ENCODE assay signal across 1 cellular context in the genomic region with DNA sequence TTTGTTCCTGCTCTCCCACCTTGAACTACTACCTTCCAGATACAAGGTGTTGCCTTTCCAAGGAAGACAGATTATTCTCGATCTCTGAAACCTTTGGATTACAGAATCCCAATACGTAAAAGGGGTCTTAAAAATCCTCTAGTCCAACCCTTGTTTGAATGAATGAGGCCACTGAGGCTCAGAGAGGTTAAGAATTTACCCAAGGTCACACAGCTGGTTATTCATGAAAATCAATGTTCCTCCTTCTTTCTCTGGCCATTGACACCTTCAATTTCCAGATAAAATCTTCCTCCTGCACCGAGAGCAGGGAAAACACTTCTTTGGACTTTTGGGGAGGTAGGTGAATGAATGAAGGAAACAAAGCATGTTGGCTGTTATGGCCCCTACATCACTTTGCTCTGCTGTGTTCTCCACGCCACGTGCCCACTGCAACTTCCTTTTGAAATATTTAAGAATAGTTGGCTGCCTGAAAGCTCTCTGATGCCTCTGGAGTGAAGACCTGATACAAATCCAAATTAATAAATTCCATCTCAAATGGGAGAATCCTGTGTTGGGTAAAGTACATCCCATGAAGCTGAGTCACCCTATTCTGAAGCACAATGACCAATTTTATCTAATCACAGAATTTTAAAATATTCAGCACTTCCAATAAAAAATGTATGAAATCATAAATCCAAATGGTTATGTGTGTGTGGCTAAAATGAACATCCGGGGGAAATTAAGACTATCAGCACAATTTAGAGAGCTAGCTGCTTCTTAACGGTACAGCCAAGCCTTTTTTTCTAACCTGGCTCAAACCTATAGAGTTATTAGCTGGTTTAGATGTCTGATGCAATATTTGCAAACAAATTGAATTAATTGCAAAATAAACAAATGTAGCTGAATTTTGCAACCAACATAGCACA.
TF ChIP-seq lines count a peak whose summit lies in the region.

No MANE protein-coding gene starts in this region.

TF ChIP-seq in GM12878, 131 proteins besides CTCF, POLR2A, EP300 and RAD21:
- TF ChIP-seq CHD4 (IDR thresholded peaks at IDR 0.05) (no peak), SMAD1 (IDR thresholded peaks at IDR 0.05; ENCODE audit: low read depth, partially characterized antibody) (no peak), MTA2 (IDR thresholded peaks at IDR 0.05; ENCODE audit: low read depth) (no peak), ZNF274 (IDR thresholded peaks at IDR 0.05; ENCODE audit: insufficient read depth, insufficient read length) (no peak), SMARCA5 (IDR thresholded peaks at IDR 0.05) (0 out of 2 replicates have a peak, but pooled peaks have one; percentile 33), PAX5 (IDR thresholded peaks at IDR 0.05; ENCODE audit: borderline replicate concordance, low read depth, low read length) (no peak), MEF2A (IDR thresholded peaks at IDR 0.05; ENCODE audit: insufficient read depth, low read depth, low read length) (no peak), TCF7 (IDR thresholded peaks at IDR 0.05; ENCODE audit: borderline replicate concordance) (no peak), SUPT20H (IDR thresholded peaks at IDR 0.05; ENCODE audit: borderline replicate concordance, control insufficient read depth, low read depth, low read length) (no peak), HDAC2 (IDR thresholded peaks at IDR 0.05) (no peak), SMAD5 (IDR thresholded peaks at IDR 0.05; ENCODE audit: low read depth) (no peak), SREBF2 (IDR thresholded peaks at IDR 0.05; ENCODE audit: low read length) (no peak), ATF7 (IDR thresholded peaks at IDR 0.05; ENCODE audit: low read depth) (no peak), KAT2A (conservative IDR thresholded peaks at IDR 0.05; ENCODE audit: control insufficient read depth, low read depth, low read length) (no peak), BCL11A (IDR thresholded peaks at IDR 0.05; ENCODE audit: low read depth, low read length) (no peak), FOS (IDR thresholded peaks at IDR 0.05; ENCODE audit: borderline replicate concordance, extremely low read depth, insufficient read length) (no peak), ZBED1 (IDR thresholded peaks at IDR 0.05; ENCODE audit: borderline replicate concordance) (no peak), BACH1 (IDR thresholded peaks at IDR 0.05; ENCODE audit: borderline replicate concordance) (no peak), SREBF1 (IDR thresholded peaks at IDR 0.05; ENCODE audit: low read length) (no peak), ZNF24 (IDR thresholded peaks at IDR 0.05) (peak; percentile 47; the same call in 1 of the 2 replicates), ZNF217 (IDR thresholded peaks at IDR 0.05) (peak; percentile 38; the same call in 1 of the 2 replicates), SIN3A (IDR thresholded peaks at IDR 0.05; ENCODE audit: low read depth, low read length) (no peak)
- TF ChIP-seq, protein P1, sequence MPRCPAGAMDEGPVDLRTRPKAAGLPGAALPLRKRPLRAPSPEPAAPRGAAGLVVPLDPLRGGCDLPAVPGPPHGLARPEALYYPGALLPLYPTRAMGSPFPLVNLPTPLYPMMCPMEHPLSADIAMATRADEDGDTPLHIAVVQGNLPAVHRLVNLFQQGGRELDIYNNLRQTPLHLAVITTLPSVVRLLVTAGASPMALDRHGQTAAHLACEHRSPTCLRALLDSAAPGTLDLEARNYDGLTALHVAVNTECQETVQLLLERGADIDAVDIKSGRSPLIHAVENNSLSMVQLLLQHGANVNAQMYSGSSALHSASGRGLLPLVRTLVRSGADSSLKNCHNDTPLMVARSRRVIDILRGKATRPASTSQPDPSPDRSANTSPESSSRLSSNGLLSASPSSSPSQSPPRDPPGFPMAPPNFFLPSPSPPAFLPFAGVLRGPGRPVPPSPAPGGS (IDR thresholded peaks at IDR 0.05; ENCODE audit: borderline replicate concordance, insufficient read depth, low read depth, low read length, poor library complexity, severe bottlenecking) = no peak
- TF ChIP-seq, protein P2, sequence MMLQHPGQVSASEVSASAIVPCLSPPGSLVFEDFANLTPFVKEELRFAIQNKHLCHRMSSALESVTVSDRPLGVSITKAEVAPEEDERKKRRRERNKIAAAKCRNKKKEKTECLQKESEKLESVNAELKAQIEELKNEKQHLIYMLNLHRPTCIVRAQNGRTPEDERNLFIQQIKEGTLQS (IDR thresholded peaks at IDR 0.05; ENCODE audit: borderline replicate concordance, extremely low read depth, low read depth, low read length) = no peak
- TF ChIP-seq, protein P3, sequence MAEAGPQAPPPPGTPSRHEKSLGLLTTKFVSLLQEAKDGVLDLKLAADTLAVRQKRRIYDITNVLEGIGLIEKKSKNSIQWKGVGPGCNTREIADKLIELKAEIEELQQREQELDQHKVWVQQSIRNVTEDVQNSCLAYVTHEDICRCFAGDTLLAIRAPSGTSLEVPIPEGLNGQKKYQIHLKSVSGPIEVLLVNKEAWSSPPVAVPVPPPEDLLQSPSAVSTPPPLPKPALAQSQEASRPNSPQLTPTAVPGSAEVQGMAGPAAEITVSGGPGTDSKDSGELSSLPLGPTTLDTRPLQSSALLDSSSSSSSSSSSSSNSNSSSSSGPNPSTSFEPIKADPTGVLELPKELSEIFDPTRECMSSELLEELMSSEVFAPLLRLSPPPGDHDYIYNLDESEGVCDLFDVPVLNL (IDR thresholded peaks at IDR 0.05; ENCODE audit: low read depth, low read length) = no peak
